23 cellular contexts compared by ENCODE assay signal in genomic region chr13:76809369-76809768, GRCh38.
A peak's percentile ranks its signal among the peaks of the same experiment; 100 is the strongest.
DNase-seq lines count a peak whose midpoint lies in the region; ATAC-seq, FAIRE-seq and TF ChIP-seq lines count a peak whose summit lies in the region.
"Had no signal": no experiment of that assay in that cellular context is flagged by ENCODE, and none has a peak within 500 bp of the region (broad histone marks: within the 10 kb centered on the region; RNA-seq: fewer than 3 reads in every experiment).

No MANE protein-coding gene starts in this region.

- H3K9ac ChIP-seq in endothelial cell of umbilical vein (replicated peaks; ENCODE audit: extremely low read depth, insufficient read depth, low read length) = no peak overlapping the region
- H3K9ac ChIP-seq: BLaER1 treated with 17β-estradiol and CSF1 and Interleukin-3, amounts not matched to agents 10 nM and 100 nM had no signal

- dilution Hi-C loops in endothelial cell of umbilical vein (cut with MboI; ENCODE audit: extremely low pct_ligation_motif_present, low sequenced_read_pairs) = no loop called here

- H3K4me3 ChIP-seq in ACC112 (ENCODE audit: low read depth, low read length) (no peak overlapping the region), endothelial cell of umbilical vein (replicated peaks in 1 of 3; ENCODE audit: insufficient read depth in 1 of 3, low read depth in 1 of 3, low read length in 3 of 3) (no peak overlapping the region), fibroblast of pulmonary artery (replicated peaks; ENCODE audit: low read depth, low read length) (no peak overlapping the region)
- H3K4me3 ChIP-seq: BLaER1 treated with 17β-estradiol and CSF1 and Interleukin-3, amounts not matched to agents 10 nM and 100 nM had no signal

- H3K27me3 ChIP-seq in ACC112 (ENCODE audit: insufficient read depth, low read length) = no peaks in the 10 kb centered on the region
- H3K27me3 ChIP-seq in endothelial cell of umbilical vein (ENCODE audit: control insufficient read depth in 2 of 2, insufficient read depth in 2 of 2, low read length in 2 of 2) = no peaks in the 10 kb centered on the region
- H3K27me3 ChIP-seq in foreskin keratinocyte = peaks cover 15% of the 10 kb centered on the region
- H3K27me3 ChIP-seq: BLaER1 treated with 17β-estradiol and CSF1 and Interleukin-3, amounts not matched to agents 10 nM and 100 nM had no signal

- no peaks in the 10 kb centered on the region for H3K9me1 ChIP-seq in endothelial cell of umbilical vein (replicated peaks; ENCODE audit: control insufficient read depth, extremely low read depth, insufficient read depth, low read length)

- intact Hi-C loops in endothelial cell of umbilical vein (cut with micrococcal nuclease) = loop anchor here (2.0 kb wide), 2 partner anchors 69 to 297 kb away; no protein-coding TSS in a partner anchor

- H3K4me1 ChIP-seq in ACC112 (ENCODE audit: control insufficient read depth, insufficient read depth, low read length, unreplicated experiment) (peaks cover 14% of the 10 kb centered on the region), endothelial cell of umbilical vein (ENCODE audit: control insufficient read depth, extremely low read depth, insufficient read depth, low read length) (peaks cover 9% of the 10 kb centered on the region), foreskin keratinocyte (no peaks in the 10 kb centered on the region)
- H3K4me1 ChIP-seq: Caco-2 had no signal

- H4K20me1 ChIP-seq in endothelial cell of umbilical vein (replicated peaks; ENCODE audit: control insufficient read depth, extremely low read depth, insufficient read depth, low read length) = no peaks in the 10 kb centered on the region
- H4K20me1 ChIP-seq: BLaER1 treated with 17β-estradiol and CSF1 and Interleukin-3, amounts not matched to agents 10 nM and 100 nM had no signal

- H3K4me2 ChIP-seq in endothelial cell of umbilical vein (ENCODE audit: insufficient read depth, low read length) = no peak overlapping the region
- H3K4me2 ChIP-seq: BLaER1 treated with 17β-estradiol and CSF1 and Interleukin-3, amounts not matched to agents 10 nM and 100 nM had no signal

- ATAC-seq in foreskin keratinocyte = no peak
- ATAC-seq: CD8-positive, alpha-beta T cell had no signal

- no peaks in the 10 kb centered on the region for H3K36me3 ChIP-seq in ACC112 (ENCODE audit: insufficient read depth, low read length)
- H3K36me3 ChIP-seq in endothelial cell of umbilical vein (ENCODE audit: control insufficient read depth in 2 of 2, extremely low read depth in 1 of 2, insufficient read depth in 2 of 2, low read length in 2 of 2) = no peaks in the 10 kb centered on the region

- H3K79me2 ChIP-seq in ACC112 (ENCODE audit: control insufficient read depth, insufficient read depth, low read length, unreplicated experiment) (no peaks in the 10 kb centered on the region), endothelial cell of umbilical vein (ENCODE audit: control insufficient read depth, insufficient read depth, low read length) (no peaks in the 10 kb centered on the region)

- peak; percentile 37 for DNase-seq in HT-29 (ENCODE audit: low spot score)
- DNase-seq in endothelial cell of umbilical vein (ENCODE audit: low read depth, low spot score) = no peak
- peak; percentile 38 for DNase-seq in fibroblast of pulmonary artery (ENCODE audit: low read depth)
- DNase-seq in HPDE6-E6E7 (ENCODE audit: extremely low spot score) = no peak
- no peak for DNase-seq in NCI-H774 (lab: John Stamatoyannopoulos, UW)
- DNase-seq in foreskin keratinocyte = no peak
- no peak for DNase-seq in pons (ENCODE audit: low spot score)
- DNase-seq: 8988T; AML-193; Caco-2; Calu3; CD4-positive, alpha-beta T cell; CD8-positive, alpha-beta T cell; DMS79 treated with DMSO at 0.1 percent for 48 hours; GF-D8 had no signal

- H2AFZ ChIP-seq in ACC112 (ENCODE audit: low read length, unreplicated experiment) (no peak overlapping the region), endothelial cell of umbilical vein (ENCODE audit: low read depth, low read length) (no peak overlapping the region)

- CTCF ChIA-PET in endothelial cell of umbilical vein (lab: Charles Lee) = no interaction called here

- no peak for TF ChIP-seq POLR2A in endothelial cell of umbilical vein (IDR thresholded peaks at IDR 0.05; ENCODE audit: low read depth, low read length)

- peaks cover 2% of the 10 kb centered on the region for H3K9me3 ChIP-seq in endothelial cell of umbilical vein (replicated peaks; ENCODE audit: control insufficient read depth, insufficient read depth, low read length)

- POLR2A ChIA-PET in endothelial cell of umbilical vein (lab: Charles Lee) = no interaction called here

- BruUV-seq in endothelial cell of umbilical vein (replicated peaks; lab: Mats Ljungman, UMichigan) = no TSS peak

- H3K27ac ChIP-seq in ACC112 (ENCODE audit: low read depth, low read length) (peak overlapping the region; percentile 87), endothelial cell of umbilical vein (ENCODE audit: insufficient read depth, low read depth, low read length) (peak overlapping the region; percentile 34), foreskin keratinocyte (no peak overlapping the region)
- H3K27ac ChIP-seq: BLaER1 treated with 17β-estradiol and CSF1 and Interleukin-3, amounts not matched to agents 10 nM and 100 nM; C4-2B had no signal

- peak; percentile 12 for FAIRE-seq in endothelial cell of umbilical vein (lab: Jason Lieb, UNC)
- FAIRE-seq: A204.1, D721Med, G401.6, GM12891, GM19239 had no signal

- TF ChIP-seq CTCF in endothelial cell of umbilical vein (IDR thresholded peaks at IDR 0.05; ENCODE audit: extremely low read depth in 1 of 2, insufficient read depth in 1 of 2, low read depth in 1 of 2, low read length in 2 of 2) = no peak
- TF ChIP-seq CTCF in fibroblast of pulmonary artery (IDR thresholded peaks at IDR 0.05; ENCODE audit: low read length, missing control alignments) = no peak
- TF ChIP-seq CTCF in foreskin keratinocyte (conservative IDR thresholded peaks at IDR 0.05) = no peak

TF ChIP-seq in endothelial cell of umbilical vein, 7 proteins besides CTCF, POLR2A, EP300 and RAD21:
- no peak for TF ChIP-seq MAX (IDR thresholded peaks at IDR 0.05; ENCODE audit: insufficient read depth, insufficient read length)
- TF ChIP-seq GATA2 (IDR thresholded peaks at IDR 0.05; ENCODE audit: insufficient read depth, insufficient read length, low read depth, low read length) = peak; percentile 36
- no peak for TF ChIP-seq FOS (IDR thresholded peaks at IDR 0.05; ENCODE audit: borderline replicate concordance, insufficient read depth, low read length)
- no peak for TF ChIP-seq EZH2 (IDR thresholded peaks at IDR 0.05; ENCODE audit: borderline replicate concordance, low read depth, low read length, severe bottlenecking)
- TF ChIP-seq MYC (IDR thresholded peaks at IDR 0.05; ENCODE audit: low read depth, low read length) = no peak
- TF ChIP-seq JUN (IDR thresholded peaks at IDR 0.05; ENCODE audit: borderline replicate concordance, insufficient read depth, insufficient read length, low read depth) = no peak

Comparison
In these comparisons a context has a peak if more than half of its experiments do, and no peak if none do; other contexts are left out.
1. DNase-seq: peak in HT-29 (single experiment) and fibroblast of pulmonary artery (single experiment); none in endothelial cell of umbilical vein (single experiment), HPDE6-E6E7 (single experiment), NCI-H774 (single experiment), foreskin keratinocyte (0 of 2) and pons (single experiment).